11 cellular contexts compared by ENCODE assay signal in genomic region chr4:992297-993110, GRCh38. TPM values are rescaled to one million over a fixed set of nuclear protein-coding genes. Genes with fewer than 3 reads are reported as not detected.
DNase-seq lines count a peak whose midpoint lies in the region; ATAC-seq, FAIRE-seq and TF ChIP-seq lines count a peak whose summit lies in the region.
"Had no signal": no experiment of that assay in that cellular context is flagged by ENCODE, and none has a peak within 500 bp of the region (broad histone marks: within the 10 kb centered on the region; RNA-seq: fewer than 3 reads in every experiment).

No MANE protein-coding gene starts in this region.

- FAIRE-seq in GM12892 (lab: Jason Lieb, UNC): no peak

- ATAC-seq in GM18505 (IDR thresholded peaks at IDR 0.05; ENCODE audit: unreplicated experiment): no peak
- ATAC-seq: activated CD8-positive, alpha-beta memory T cell treated with anti-CD3 and anti-CD28 coated beads, Interleukin-2, amount 10 ng/mL, durations not matched to agents 7 days and 5 days had no signal

- TF ChIP-seq CTCF in retinal pigment epithelial cell (conservative IDR thresholded peaks at IDR 0.05; ENCODE audit: low read depth, low read length) (no peak), foreskin fibroblast (IDR thresholded peaks at IDR 0.05; ENCODE audit: low read depth, low read length) (no peak)

- H3K4me3 ChIP-seq in retinal pigment epithelial cell (ENCODE audit: low read length) (peak overlapping the region; percentile 0), foreskin fibroblast (ENCODE audit: low read depth in 1 of 2, low read length in 2 of 2) (no peak overlapping the region)

- in situ Hi-C loops in SK-MEL-5 (cut with HindIII; ENCODE audit: low pct_unique_long_range_greater_than_20kb, low sequenced_read_pairs): no loop called here

- DNase-seq in GM12892 (ENCODE audit: insufficient read length) (no peak), SK-MEL-5 (ENCODE audit: low read depth, low spot score) (peak; percentile 58), iris pigment epithelial cell (ENCODE audit: low read depth) (peak; percentile 51), retinal pigment epithelial cell (ENCODE audit: low read depth) (peak; percentile 55), foreskin fibroblast (no peak), NCI-H1417 (lab: John Stamatoyannopoulos, UW) (no peak), NCI-H446 treated with DMSO at 0.1 percent for 48 hours (lab: John Stamatoyannopoulos, UW) (no peak)
- DNase-seq: activated CD8-positive, alpha-beta memory T cell treated with anti-CD3 and anti-CD28 coated beads, Interleukin-2, amount 10 ng/mL, durations not matched to agents 7 days and 5 days; naive B cell; SW 1271 had no signal

- peak; percentile 58; the same call in 1 of the 2 replicates for TF ChIP-seq POLR2A in GM12892 (IDR thresholded peaks at IDR 0.05; ENCODE audit: low read depth, low read length)
- no peak for TF ChIP-seq POLR2A in GM18505 (IDR thresholded peaks at IDR 0.05; ENCODE audit: borderline replicate concordance, extremely low read depth, insufficient read depth, insufficient read length)

RNA-seq across cellular contexts. Expression of gene SLC26A1, which starts 0.7 kb away (rescaled TPM):
- polyA plus RNA-seq in GM12892 (2012; ENCODE audit: missing spikeins): 0.36 TPM
- total RNA-seq in SK-MEL-5 (2014; rRNA removed; shearing (Covaris generic)): 0.37 TPM in 1 of 2 replicates, not detected in the other
- polyA plus RNA-seq in SK-MEL-5 (2015; cell fraction: cytosol; rRNA removed): 0.11 TPM in 1 of 2 replicates, not detected in the other
- polyA plus RNA-seq in SK-MEL-5 (2015; cell fraction: nucleus; rRNA removed): 0.99 and 1.4 TPM in 2 replicates
- total RNA-seq: activated CD8-positive, alpha-beta memory T cell treated with anti-CD3 and anti-CD28 coated beads, Interleukin-2, amount 10 ng/mL, durations not matched to agents 7 days and 5 days had no signal

RNA-seq across cellular contexts. Expression of gene IDUA, which starts 5.7 kb away (rescaled TPM):
- polyA plus RNA-seq in GM12892 (2012; ENCODE audit: missing spikeins): 1.4 TPM
- 3.8 and 6.1 TPM in 2 replicates for total RNA-seq in SK-MEL-5 (2014; rRNA removed; shearing (Covaris generic))
- 12.5 and 14.7 TPM in 2 replicates for polyA plus RNA-seq in SK-MEL-5 (2015; cell fraction: cytosol; rRNA removed)
- 165 and 181 TPM in 2 replicates for polyA plus RNA-seq in SK-MEL-5 (2015; cell fraction: nucleus; rRNA removed)

RNA-seq across cellular contexts. Expression of gene FGFRL1, which starts 18.9 kb away (rescaled TPM):
- 0.89 TPM for polyA plus RNA-seq in GM12892 (2012; ENCODE audit: missing spikeins)
- 4.8 and 6.6 TPM in 2 replicates for total RNA-seq in SK-MEL-5 (2014; rRNA removed; shearing (Covaris generic))
- 24.0 and 35.6 TPM in 2 replicates for polyA plus RNA-seq in SK-MEL-5 (2015; cell fraction: cytosol; rRNA removed)
- 4.7 and 7.0 TPM in 2 replicates for polyA plus RNA-seq in SK-MEL-5 (2015; cell fraction: nucleus; rRNA removed)

RNA-seq across cellular contexts. Expression of gene DGKQ, which starts 19.1 kb away (rescaled TPM):
- 1.3 TPM for polyA plus RNA-seq in GM12892 (2012; ENCODE audit: missing spikeins)
- total RNA-seq in SK-MEL-5 (2014; rRNA removed; shearing (Covaris generic)): 12.6 and 12.9 TPM in 2 replicates
- 16.3 and 19.8 TPM in 2 replicates for polyA plus RNA-seq in SK-MEL-5 (2015; cell fraction: cytosol; rRNA removed)
- 61.5 and 72.3 TPM in 2 replicates for polyA plus RNA-seq in SK-MEL-5 (2015; cell fraction: nucleus; rRNA removed)

Comparison
In these comparisons a context has a peak if more than half of its experiments do, and no peak if none do; other contexts are left out.
1. DNase-seq: peak in SK-MEL-5 (single experiment), iris pigment epithelial cell (single experiment) and retinal pigment epithelial cell (single experiment); none in GM12892 (single experiment), foreskin fibroblast (0 of 2), NCI-H1417 (0 of 3) and NCI-H446 treated with DMSO at 0.1 percent for 48 hours (single experiment).